ENCODE assay signal across 8 cellular contexts in the genomic region with DNA sequence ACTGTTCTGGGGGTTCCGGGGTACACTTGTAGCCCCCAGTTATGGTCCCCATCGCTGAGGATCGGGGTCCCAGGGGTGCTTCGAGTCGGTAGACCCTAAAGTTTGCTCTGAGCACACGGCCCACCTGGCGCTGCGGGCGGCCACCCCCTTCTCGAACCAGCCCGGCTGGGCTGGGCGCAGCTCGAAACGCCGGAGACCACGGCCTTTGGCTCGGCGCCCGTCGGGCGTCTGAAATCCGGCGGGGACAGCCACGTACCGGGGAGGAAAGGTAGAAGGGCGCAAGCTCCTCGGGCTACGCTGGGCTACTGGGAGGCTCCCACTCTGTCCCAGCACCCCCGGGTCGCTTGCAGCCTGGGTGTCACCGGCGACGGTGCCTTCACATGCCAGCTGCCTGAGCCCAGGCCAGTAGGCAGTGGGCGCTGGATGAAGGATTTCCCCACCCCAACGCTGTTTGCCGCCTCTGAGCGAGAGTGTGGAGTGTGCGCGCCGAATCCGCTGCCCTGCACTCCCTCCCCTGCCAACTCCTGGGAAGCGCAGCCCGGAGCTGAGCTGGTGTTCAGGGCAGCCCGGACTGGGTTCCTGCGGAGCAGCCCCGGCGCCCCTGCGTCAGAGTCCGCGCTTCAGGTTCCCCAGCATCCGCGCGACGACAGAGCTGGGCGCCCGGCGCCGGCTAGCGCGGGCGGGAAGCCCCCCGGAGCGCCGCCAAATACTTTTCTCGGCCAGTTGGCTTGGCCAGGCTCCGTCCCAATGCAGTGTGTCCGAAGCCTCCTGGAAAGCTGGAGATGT. TPM values are rescaled to one million over a fixed set of nuclear protein-coding genes. Genes with fewer than 3 reads are reported as not detected.
A peak's percentile ranks its signal among the peaks of the same experiment; 100 is the strongest.
DNase-seq lines count a peak whose midpoint lies in the region; ATAC-seq and TF ChIP-seq lines count a peak whose summit lies in the region.

No MANE protein-coding gene starts in this region.

- no peak overlapping the region for H3K27ac Mint-ChIP-seq in activated B cell treated with CpG ODN at 0.5 μM for 24 hours

- DNase-seq in A172 (ENCODE audit: low spot score): peak; percentile 26
- DNase-seq in H7: peak; percentile 78
- DNase-seq in activated B cell treated with CpG ODN at 0.5 μM for 24 hours: peak; percentile 26
- peak in 1 of 2 donors; percentile 27 for DNase-seq in uterus

- WGBS in esophagus, 2 donors: 0 to 25% methylated on average over 61 to 67 of the region's 67 CpGs

- peak overlapping the region; percentile 64 for H3K4me3 Mint-ChIP-seq in activated B cell treated with CpG ODN at 0.5 μM for 24 hours

- H3K36me3 Mint-ChIP-seq in activated B cell treated with CpG ODN at 0.5 μM for 24 hours (ENCODE audit: low read depth): no peaks in the 10 kb centered on the region

- POLR2A ChIA-PET in activated B cell treated with CpG ODN at 0.5 μM for 24 hours (lab: Charles Lee): interaction anchor here (0.8 to 2.1 kb wide), 5 partner anchors 163 to 425 kb away, joined by 3 to 12 read pairs (median 4); partner anchors contain the start of genes EOLA2, MTM1 and MTMR1

- H3K27me3 ChIP-seq in H7 (ENCODE audit: control insufficient read depth, insufficient read depth, low read length): peaks cover 75% of the 10 kb centered on the region
- H3K27me3 ChIP-seq in esophagus (ENCODE audit: control insufficient read depth in 1 of 2, insufficient read depth in 2 of 2, low read length in 2 of 2): peaks cover 0 to 3% of the 10 kb centered on the region in 2 donors
- H3K27me3 ChIP-seq in muscle layer of duodenum (ENCODE audit: low read depth, low read length): no peaks in the 10 kb centered on the region
- no peaks in the 10 kb centered on the region for H3K27me3 ChIP-seq in uterus

- ATAC-seq in activated B cell treated with CpG ODN at 0.5 μM for 24 hours (ENCODE audit: low read depth) (no peak), HG02678 (IDR thresholded peaks at IDR 0.05; ENCODE audit: unreplicated experiment) (no peak), GM19463 (IDR thresholded peaks at IDR 0.05; ENCODE audit: unreplicated experiment) (no peak)

- H3K27me3 Mint-ChIP-seq in activated B cell treated with CpG ODN at 0.5 μM for 24 hours: peaks cover 7% of the 10 kb centered on the region

- TF ChIP-seq CTCF in activated B cell treated with CpG ODN at 0.5 μM for 24 hours (IDR thresholded peaks at IDR 0.05) (no peak), uterus (IDR thresholded peaks at IDR 0.05) (no peak)

- H3K9me3 Mint-ChIP-seq in activated B cell treated with CpG ODN at 0.5 μM for 24 hours: no peaks in the 10 kb centered on the region

- CTCF ChIA-PET in activated B cell treated with CpG ODN at 0.5 μM for 24 hours (lab: Charles Lee): no interaction called here

- H3K36me3 ChIP-seq in H7 (replicated peaks; ENCODE audit: control insufficient read depth, insufficient read depth, low read length) (no peaks in the 10 kb centered on the region), esophagus (ENCODE audit: control insufficient read depth in 2 of 2, insufficient read depth in 2 of 2, low read length in 1 of 2) (no peaks in the 10 kb centered on the region), muscle layer of duodenum (ENCODE audit: control insufficient read depth in 1 of 2, insufficient read depth in 2 of 2, low read length in 2 of 2) (no peaks in the 10 kb centered on the region), uterus (no peaks in the 10 kb centered on the region)

- H3K9me3 ChIP-seq in esophagus (ENCODE audit: control insufficient read depth in 2 of 2, insufficient read depth in 1 of 2, low read depth in 1 of 2, low read length in 1 of 2) (peaks cover 0 to 8% of the 10 kb centered on the region in 2 donors), muscle layer of duodenum (ENCODE audit: control insufficient read depth in 1 of 2, low read length in 2 of 2) (no peaks in the 10 kb centered on the region), uterus (no peaks in the 10 kb centered on the region)

- H3K27ac ChIP-seq in esophagus (ENCODE audit: low read depth in 2 of 2, low read length in 1 of 2): peak overlapping the region; percentile 50 to 54
- H3K27ac ChIP-seq in muscle layer of duodenum (ENCODE audit: low read length): no peak overlapping the region
- H3K27ac ChIP-seq in uterus: peak overlapping the region; percentile 91 to 92

- peaks cover 27% of the 10 kb centered on the region for H3K4me1 Mint-ChIP-seq in activated B cell treated with CpG ODN at 0.5 μM for 24 hours

- H3K4me3 ChIP-seq in H7 (ENCODE audit: insufficient read depth, low read depth, low read length): peak overlapping the region; percentile 67
- peak overlapping the region; percentile 51 to 53 for H3K4me3 ChIP-seq in esophagus (ENCODE audit: low read depth in 1 of 2, low read length in 2 of 2)
- peak overlapping the region; percentile 62 to 66 for H3K4me3 ChIP-seq in muscle layer of duodenum (ENCODE audit: low read depth in 1 of 2, low read length in 2 of 2)
- H3K4me3 ChIP-seq in uterus: peak overlapping the region; percentile 49 to 61

- peaks cover 0 to 3% of the 10 kb centered on the region in 2 donors for H3K4me1 ChIP-seq in esophagus (ENCODE audit: control insufficient read depth in 2 of 2, insufficient read depth in 2 of 2, low read length in 1 of 2)
- peaks cover 0 to 14% of the 10 kb centered on the region in 2 donors for H3K4me1 ChIP-seq in muscle layer of duodenum (ENCODE audit: control insufficient read depth in 1 of 2, insufficient read depth in 2 of 2, low read length in 2 of 2)
- no peaks in the 10 kb centered on the region for H3K4me1 ChIP-seq in uterus

- intact Hi-C loops in activated B cell treated with CpG ODN at 0.5 μM for 24 hours (cut with micrococcal nuclease): loop anchor here (2.0 to 10.0 kb wide), 11 partner anchors 115 to 1034 kb away; partner anchors contain the start of genes EOLA2, MTM1, MTMR1 and VMA21
- intact Hi-C loops in uterus (cut with DNase I; ENCODE audit: low total_unique reads): no loop called here

- TF ChIP-seq POLR2A in uterus (IDR thresholded peaks at IDR 0.05): no peak

RNA-seq across cellular contexts. Expression of gene MAMLD1, which starts 0.6 kb away (rescaled TPM):
- total RNA-seq in A172 (2014; rRNA removed; shearing (Covaris generic)): 4.4 and 4.5 TPM in 2 replicates
- 0.31 and 1.1 TPM in 2 replicates for total RNA-seq in H7 (2014; rRNA removed; shearing (Covaris generic))
- 1.2 and 1.4 TPM in 2 replicates for total RNA-seq in activated B cell treated with CpG ODN at 0.5 μM for 24 hours
- polyA plus RNA-seq in esophagus: 1 to 10 TPM in 1 of 2 donors, under 1 TPM in 1; 0.59 to 1.1 TPM
- 10 to 100 TPM in 1 of 4 donors, 1 to 10 TPM in 2, under 1 TPM in 1; 0.77 to 20.6 (median 2.2) TPM for total RNA-seq in uterus
